ENCODE assay signal across 17 cellular contexts in the genomic region with DNA sequence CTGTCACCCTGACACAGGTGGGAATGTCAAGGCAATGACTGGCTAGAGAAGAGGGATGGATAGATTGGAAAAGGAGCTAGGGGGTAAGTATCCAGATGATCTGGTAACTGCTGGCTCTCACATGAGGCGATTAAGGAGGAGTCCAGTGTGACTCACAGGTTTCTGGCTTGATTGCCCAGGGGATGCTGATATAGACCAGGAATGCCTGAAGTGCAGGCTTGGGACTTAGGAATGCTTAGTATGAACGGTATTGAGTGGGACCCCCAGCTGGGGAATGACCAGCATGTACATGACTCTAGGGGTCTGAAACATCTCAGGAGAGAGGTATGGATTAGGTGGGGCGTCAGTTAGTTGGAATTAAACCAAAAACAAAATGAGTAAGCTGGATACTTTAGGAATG.
DNase-seq lines count a peak whose midpoint lies in the region; ATAC-seq and TF ChIP-seq lines count a peak whose summit lies in the region.
"Had no signal": no experiment of that assay in that cellular context is flagged by ENCODE, and none has a peak within 500 bp of the region (broad histone marks: within the 10 kb centered on the region; RNA-seq: fewer than 3 reads in every experiment).

No MANE protein-coding gene starts in this region.

- peak overlapping the region; percentile 60 for H3K4me2 ChIP-seq in osteoblast (ENCODE audit: insufficient read depth, low read length)
- H3K4me2 ChIP-seq: smooth muscle cell had no signal

- POLR2A ChIA-PET in RWPE1 (lab: Yijun Ruan, JAX; ENCODE audit: low non-redundant PET) = no interaction called here

- H3K79me2 ChIP-seq in osteoblast (ENCODE audit: insufficient read depth, low read length) = no peaks in the 10 kb centered on the region

- peaks cover 4% of the 10 kb centered on the region for H4K20me1 ChIP-seq in osteoblast (ENCODE audit: insufficient read depth, low read length)

- peaks cover 40% of the 10 kb centered on the region for H3K4me1 ChIP-seq in osteoblast (ENCODE audit: insufficient read depth, low read length)

- H3K9me3 ChIP-seq in osteoblast (ENCODE audit: low read depth, low read length) = no peaks in the 10 kb centered on the region

- H2AFZ ChIP-seq in osteoblast (ENCODE audit: low read length) = no peak overlapping the region

- peaks cover 11% of the 10 kb centered on the region for H3K27me3 ChIP-seq in osteoblast (ENCODE audit: insufficient read depth, low read length)

- ATAC-seq in HG03565 (IDR thresholded peaks at IDR 0.05; ENCODE audit: unreplicated experiment) (no peak), HG03457 (IDR thresholded peaks at IDR 0.05; ENCODE audit: unreplicated experiment) (no peak), HG03432 (IDR thresholded peaks at IDR 0.05; ENCODE audit: unreplicated experiment) (no peak)
- ATAC-seq: activated CD8-positive, alpha-beta memory T cell treated with anti-CD3 and anti-CD28 coated beads, Interleukin-2, amount 10 ng/mL, durations not matched to agents 7 days and 5 days; left colon; Right ventricle myocardium inferior had no signal

- H3K4me3 ChIP-seq in osteoblast (ENCODE audit: insufficient read depth, low read length) = no peak overlapping the region
- H3K4me3 ChIP-seq: smooth muscle cell had no signal

- CTCF ChIA-PET in RWPE1 (lab: Yijun Ruan, JAX) = interaction anchor here (0.6 kb wide), 1 partner anchor 215 kb away, joined by 3 read pairs; no protein-coding TSS in a partner anchor

- H3K27ac ChIP-seq in RWPE1 = no peak overlapping the region
- H3K27ac ChIP-seq in osteoblast (ENCODE audit: low read depth, low read length) = peak overlapping the region; percentile 83

- no peak for TF ChIP-seq CTCF in RWPE1 (conservative IDR thresholded peaks at IDR 0.05; ENCODE audit: low read depth)
- no peak for TF ChIP-seq CTCF in osteoblast (IDR thresholded peaks at IDR 0.05; ENCODE audit: extremely low read depth, low read depth, low read length)

- no peaks in the 10 kb centered on the region for H3K36me3 ChIP-seq in osteoblast (ENCODE audit: insufficient read depth, low read length)

- DNase-seq in GM04503 (ENCODE audit: low read depth) (peak; percentile 57), RWPE1 (ENCODE audit: low spot score) (peak; percentile 18), fibroblast of gingiva (ENCODE audit: low read depth) (peak; percentile 12), osteoblast (ENCODE audit: insufficient read length, low spot score, missing footprints) (peak; percentile 79), amygdala (lab: John Stamatoyannopoulos, UW) (no peak)
- DNase-seq: activated CD8-positive, alpha-beta memory T cell treated with anti-CD3 and anti-CD28 coated beads, Interleukin-2, amount 10 ng/mL, durations not matched to agents 7 days and 5 days; activated naive CD4-positive, alpha-beta T cell treated with anti-CD3 and anti-CD28 coated beads, Interleukin-2, amount 10 ng/mL, durations not matched to agents 7 days and 5 days; cortex of kidney; foreskin melanocyte; left colon; NCI-H1105; NCI-H524 had no signal

Comparison
In these comparisons a context has a peak if more than half of its experiments do, and no peak if none do; other contexts are left out.
1. DNase-seq: peak in GM04503 (single experiment), RWPE1 (single experiment), fibroblast of gingiva (single experiment) and osteoblast (single experiment); none in amygdala (0 of 56).